Comparison of ENCODE assay signal across 8 cellular contexts in the genomic region with DNA sequence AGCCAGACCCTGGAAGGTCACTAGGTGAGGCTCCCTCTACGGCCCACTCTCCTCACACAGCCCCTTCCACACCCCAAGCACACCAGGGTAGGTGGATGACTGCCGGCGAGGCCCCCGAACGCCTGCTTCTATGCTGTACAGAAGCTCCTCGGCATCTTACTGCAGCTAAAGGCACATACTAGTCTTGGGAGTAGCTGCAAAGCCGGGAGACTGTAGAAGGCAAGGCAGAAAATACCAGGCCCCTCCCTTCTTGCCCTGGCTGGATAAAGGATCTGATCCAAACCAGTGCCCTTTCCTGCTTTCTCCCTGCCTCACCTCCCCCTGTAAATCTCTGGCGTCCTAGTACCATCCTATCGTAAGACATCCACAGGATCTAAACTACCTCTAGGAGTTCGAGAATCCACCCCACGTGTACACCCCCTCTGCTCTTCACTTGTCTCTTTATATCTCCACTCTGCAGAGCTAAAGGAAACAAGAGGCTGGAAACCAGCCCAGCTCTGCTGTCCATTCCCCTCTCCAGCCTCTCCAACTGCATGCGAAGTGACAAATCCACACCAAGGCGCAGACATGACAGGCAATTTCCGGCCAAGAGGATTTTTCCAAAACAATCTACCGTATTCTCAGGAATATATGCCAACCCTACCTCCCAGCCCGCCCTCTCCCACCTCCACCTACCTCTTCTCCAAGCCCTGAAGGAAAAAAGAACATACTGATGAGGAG. TPM values are rescaled to one million over a fixed set of nuclear protein-coding genes. Genes with fewer than 3 reads are reported as not detected.
A peak's percentile ranks its signal among the peaks of the same experiment; 100 is the strongest.
DNase-seq lines count a peak whose midpoint lies in the region; ATAC-seq and TF ChIP-seq lines count a peak whose summit lies in the region.

No MANE protein-coding gene starts in this region.

- peak overlapping the region; percentile 76 to 88 (median 86) for H3K9ac ChIP-seq in BLaER1 treated with 17β-estradiol and CSF1 and Interleukin-3, amounts not matched to agents 10 nM and 100 nM

- no peaks in the 10 kb centered on the region for H3K27me3 ChIP-seq in BLaER1 treated with 17β-estradiol and CSF1 and Interleukin-3, amounts not matched to agents 10 nM and 100 nM
- H3K27me3 ChIP-seq in GM23338 (ENCODE audit: insufficient read depth) (no peaks in the 10 kb centered on the region), thoracic aorta (replicated peaks; ENCODE audit: insufficient read depth) (no peaks in the 10 kb centered on the region)

- H3F3A ChIP-seq in GM23338 (replicated peaks; ENCODE audit: low read depth), result peaks cover 11% of the 10 kb centered on the region; the same call in 1 of the 2 replicates

- peak overlapping the region; percentile 29 to 89 (median 84); a peak in 21 of 22 replicates for H3K27ac ChIP-seq in BLaER1 treated with 17β-estradiol and CSF1 and Interleukin-3, amounts not matched to agents 10 nM and 100 nM
- H3K27ac ChIP-seq in GM23338 (ENCODE audit: low read depth), result peak overlapping the region; percentile 74
- peak overlapping the region; percentile 100 for H3K27ac ChIP-seq in RWPE1
- peak overlapping the region; percentile 88 to 91 for H3K27ac ChIP-seq in thoracic aorta

- H4K20me1 ChIP-seq in BLaER1 treated with 17β-estradiol and CSF1 and Interleukin-3, amounts not matched to agents 10 nM and 100 nM, result peaks cover 25 to 39% (median 31%) of the 10 kb centered on the region in 11 experiments
- peaks cover 1% of the 10 kb centered on the region; the same call in 1 of the 2 replicates for H4K20me1 ChIP-seq in GM23338 (replicated peaks; ENCODE audit: insufficient read depth)

- peaks cover 0 to 4% (median 0%) of the 10 kb centered on the region in 11 experiments; a peak in 1 of 22 replicates for H3K36me3 ChIP-seq in BLaER1 treated with 17β-estradiol and CSF1 and Interleukin-3, amounts not matched to agents 10 nM and 100 nM
- H3K36me3 ChIP-seq in GM23338 (ENCODE audit: insufficient read depth) (no peaks in the 10 kb centered on the region), thoracic aorta (no peaks in the 10 kb centered on the region)

- peaks cover 20% of the 10 kb centered on the region for H3K27me3 Mint-ChIP-seq in GM23338 (ENCODE audit: insufficient read depth, low read depth, poor library complexity)

- no peaks in the 10 kb centered on the region for H3K9me2 ChIP-seq in GM23338 (ENCODE audit: insufficient read depth)

- DNase-seq in GM23338 (ENCODE audit: low spot score), result peak; percentile 38
- DNase-seq in RWPE1 (ENCODE audit: low spot score), result no peak
- peak; percentile 84 for DNase-seq in dermis blood vessel endothelial cell
- peak; percentile 78 for DNase-seq in medulla oblongata (ENCODE audit: extremely low spot score)
- no peak for DNase-seq in thoracic aorta (ENCODE audit: low spot score)
- no peak for DNase-seq in activated CD4-positive, alpha-beta T cell treated with anti-CD3 and anti-CD28 coated beads, Interleukin-2, amount 50 U/mL, for 1 hour

- TF ChIP-seq CTCF in GM23338 (conservative IDR thresholded peaks at IDR 0.05; ENCODE audit: low read depth in 2 of 2), result no peak
- no peak for TF ChIP-seq CTCF in RWPE1 (conservative IDR thresholded peaks at IDR 0.05; ENCODE audit: low read depth)
- TF ChIP-seq CTCF in thoracic aorta (IDR thresholded peaks at IDR 0.05), result no peak

- peak overlapping the region; percentile 69 to 96 (median 84) for H3K4me3 ChIP-seq in BLaER1 treated with 17β-estradiol and CSF1 and Interleukin-3, amounts not matched to agents 10 nM and 100 nM
- H3K4me3 ChIP-seq in GM23338 (peak overlapping the region; percentile 89), thoracic aorta (peak overlapping the region; percentile 96)

- peaks cover 22% of the 10 kb centered on the region for H3K79me2 ChIP-seq in GM23338 (replicated peaks; ENCODE audit: insufficient read depth)

- no peaks in the 10 kb centered on the region; the same call in 2 of the 3 replicates for H3K36me3 Mint-ChIP-seq in GM23338 (ENCODE audit: low read depth)

- H3K4me1 ChIP-seq in BLaER1 treated with 17β-estradiol and CSF1 and Interleukin-3, amounts not matched to agents 10 nM and 100 nM, result peaks cover 82 to 97% (median 89%) of the 10 kb centered on the region in 10 experiments
- peaks cover 19% of the 10 kb centered on the region for H3K4me1 ChIP-seq in GM23338 (ENCODE audit: insufficient read depth)
- H3K4me1 ChIP-seq in thoracic aorta (ENCODE audit: control insufficient read depth in 1 of 2, low read depth in 2 of 2), result peaks cover 32 to 46% of the 10 kb centered on the region in 2 donors

- ATAC-seq in GM23338 (no peak; the same call in 2 of the 3 replicates), thoracic aorta (ENCODE audit: insufficient number of reproducible peaks, low FRiP score, low read depth) (no peak), HG03175 (IDR thresholded peaks at IDR 0.05; ENCODE audit: unreplicated experiment) (no peak)

- POLR2A ChIA-PET in RWPE1 (lab: Yijun Ruan, JAX; ENCODE audit: low non-redundant PET), result no interaction called here

- CTCF ChIA-PET in RWPE1 (lab: Yijun Ruan, JAX), result interaction anchor here (0.5 to 3.7 kb wide), 5 partner anchors 12 to 877 kb away, joined by 3 to 43 read pairs (median 3); a partner anchor contains a TSS

- peak overlapping the region; percentile 72 for H3K4me3 Mint-ChIP-seq in GM23338

- H3K4me1 Mint-ChIP-seq in GM23338, result peaks cover 46% of the 10 kb centered on the region

- H3K9me3 Mint-ChIP-seq in GM23338, result no peaks in the 10 kb centered on the region

- peak overlapping the region; percentile 87 to 100 (median 99) for H3K4me2 ChIP-seq in BLaER1 treated with 17β-estradiol and CSF1 and Interleukin-3, amounts not matched to agents 10 nM and 100 nM
- peak overlapping the region; percentile 99 for H3K4me2 ChIP-seq in GM23338

- no peak overlapping the region for H3K27ac Mint-ChIP-seq in GM23338

- no peaks in the 10 kb centered on the region for H3K9me3 ChIP-seq in BLaER1 treated with 17β-estradiol and CSF1 and Interleukin-3, amounts not matched to agents 10 nM and 100 nM (replicated peaks in 1 of 11)
- H3K9me3 ChIP-seq in thoracic aorta, result no peaks in the 10 kb centered on the region

- H2AFZ ChIP-seq in GM23338, result no peak overlapping the region; the same call in 1 of the 2 replicates

TF ChIP-seq in GM23338, 12 proteins besides CTCF, POLR2A, EP300 and RAD21 (continues in another document):
- TF ChIP-seq ZNF331 (CRISPR knock-in tag; IDR thresholded peaks at IDR 0.05; ENCODE audit: low read depth), result no peak
- no peak for TF ChIP-seq CREB1 (CRISPR knock-in tag; IDR thresholded peaks at IDR 0.05; ENCODE audit: low read depth)
- no peak for TF ChIP-seq STAT1 (IDR thresholded peaks at IDR 0.05; ENCODE audit: unreplicated experiment)
- no peak for TF ChIP-seq POLR2AphosphoS5 (IDR thresholded peaks at IDR 0.05; ENCODE audit: low read depth)
- TF ChIP-seq, protein P1, sequence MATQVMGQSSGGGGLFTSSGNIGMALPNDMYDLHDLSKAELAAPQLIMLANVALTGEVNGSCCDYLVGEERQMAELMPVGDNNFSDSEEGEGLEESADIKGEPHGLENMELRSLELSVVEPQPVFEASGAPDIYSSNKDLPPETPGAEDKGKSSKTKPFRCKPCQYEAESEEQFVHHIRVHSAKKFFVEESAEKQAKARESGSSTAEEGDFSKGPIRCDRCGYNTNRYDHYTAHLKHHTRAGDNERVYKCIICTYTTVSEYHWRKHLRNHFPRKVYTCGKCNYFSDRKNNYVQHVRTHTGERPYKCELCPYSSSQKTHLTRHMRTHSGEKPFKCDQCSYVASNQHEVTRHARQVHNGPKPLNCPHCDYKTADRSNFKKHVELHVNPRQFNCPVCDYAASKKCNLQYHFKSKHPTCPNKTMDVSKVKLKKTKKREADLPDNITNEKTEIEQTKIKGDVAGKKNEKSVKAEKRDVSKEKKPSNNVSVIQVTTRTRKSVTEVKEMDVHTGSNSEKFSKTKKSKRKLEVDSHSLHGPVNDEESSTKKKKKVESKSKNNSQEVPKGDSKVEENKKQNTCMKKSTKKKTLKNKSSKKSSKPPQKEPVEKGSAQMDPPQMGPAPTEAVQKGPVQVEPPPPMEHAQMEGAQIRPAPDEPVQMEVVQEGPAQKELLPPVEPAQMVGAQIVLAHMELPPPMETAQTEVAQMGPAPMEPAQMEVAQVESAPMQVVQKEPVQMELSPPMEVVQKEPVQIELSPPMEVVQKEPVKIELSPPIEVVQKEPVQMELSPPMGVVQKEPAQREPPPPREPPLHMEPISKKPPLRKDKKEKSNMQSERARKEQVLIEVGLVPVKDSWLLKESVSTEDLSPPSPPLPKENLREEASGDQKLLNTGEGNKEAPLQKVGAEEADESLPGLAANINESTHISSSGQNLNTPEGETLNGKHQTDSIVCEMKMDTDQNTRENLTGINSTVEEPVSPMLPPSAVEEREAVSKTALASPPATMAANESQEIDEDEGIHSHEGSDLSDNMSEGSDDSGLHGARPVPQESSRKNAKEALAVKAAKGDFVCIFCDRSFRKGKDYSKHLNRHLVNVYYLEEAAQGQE (IDR thresholded peaks at IDR 0.05; ENCODE audit: unreplicated experiment), result no peak

RNA-seq across cellular contexts. Expression of a gene that starts 11.8 kb away (rescaled TPM):
- total RNA-seq in GM23338 (2014; rRNA removed; shearing (Covaris generic)), result 17.4 and 22.5 TPM in 2 replicates
- polyA plus RNA-seq in GM23338 (2016; fragmentation: Nextera tagmentation; extraction: Ambion mirVana), result 9.6 and 10.0 TPM in 2 replicates
- total RNA-seq in dermis blood vessel endothelial cell, result 16.6 and 20.1 TPM in 2 replicates
- total RNA-seq in thoracic aorta, result 10 to 100 TPM; 38.9 to 69.8 TPM

Comparison
In these comparisons a context has a peak if more than half of its experiments do, and no peak if none do; other contexts are left out.
1. DNase-seq: peak in GM23338 (single experiment), dermis blood vessel endothelial cell (single experiment) and medulla oblongata (single experiment); none in RWPE1 (single experiment), thoracic aorta (single experiment) and activated CD4-positive, alpha-beta T cell treated with anti-CD3 and anti-CD28 coated beads, Interleukin-2, amount 50 U/mL, for 1 hour (single experiment).
2. Peak in every context shown above with its lines, with median percentiles within 50 percentile points of each other: H3K27ac ChIP-seq and H3K4me3 ChIP-seq.